In the genomic region with DNA sequence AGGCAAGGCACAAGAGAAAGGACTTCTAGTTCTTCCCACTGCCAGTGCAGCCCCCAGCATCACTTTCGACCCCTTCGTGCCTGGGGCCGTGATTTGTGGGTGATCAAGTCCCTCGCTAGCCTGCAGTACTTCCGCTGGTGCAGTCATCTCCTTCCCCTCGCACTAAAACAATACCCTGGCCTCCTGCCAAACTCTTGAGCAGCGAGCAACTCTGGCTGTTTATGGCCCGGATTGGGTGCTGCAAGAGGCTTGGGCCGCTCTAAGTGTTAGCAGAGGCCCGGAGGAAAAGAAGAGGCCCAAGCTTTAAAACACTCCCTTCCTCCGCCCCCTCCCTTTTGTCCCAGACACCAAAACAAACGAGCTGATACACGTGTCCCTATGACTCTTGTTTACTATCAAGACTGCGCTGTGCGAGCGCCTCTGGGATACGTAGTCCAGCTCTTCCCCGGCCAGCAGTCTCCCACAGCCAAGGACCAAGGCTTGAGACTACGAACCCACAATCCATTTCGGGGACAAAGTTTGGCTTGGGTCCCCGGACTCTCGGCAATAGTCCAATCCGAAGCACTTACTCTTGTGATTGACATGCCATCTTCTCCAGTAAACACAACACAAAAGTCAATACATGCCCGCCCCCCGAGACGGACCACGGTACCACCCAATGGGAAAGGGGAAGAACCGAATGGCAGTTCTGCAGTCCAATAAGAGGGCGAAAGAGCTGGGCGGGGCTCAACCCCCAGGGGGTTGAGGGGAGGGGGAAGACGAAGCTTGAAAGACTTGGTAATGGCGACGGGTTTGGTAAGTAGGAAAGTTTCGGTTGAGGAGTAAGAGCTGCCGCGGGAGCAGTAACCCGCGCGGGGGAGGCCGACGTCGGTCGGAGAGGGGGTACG, we compare ENCODE assay signal across 8 cellular contexts. TPM values are rescaled to one million over a fixed set of nuclear protein-coding genes. Genes with fewer than 3 reads are reported as not detected.
DNase-seq lines count a peak whose midpoint lies in the region; ATAC-seq and TF ChIP-seq lines count a peak whose summit lies in the region.

Gene HBP1 (plus strand): TSS at position 771 of the 887 bp plus-strand sequence. CDS start 10,891 bp downstream, outside the sequence.

- no CpG with 5 or more reads among the region's 44 CpGs for WGBS in H9 (ENCODE audit: extremely low coverage, insufficient read length, low lambda C conversion rate)

- no peaks in the 10 kb centered on the region for H4K20me1 ChIP-seq in H9 (ENCODE audit: control insufficient read depth, insufficient read depth, insufficient read length)

- H3T11ph ChIP-seq in H9 (ENCODE audit: low read length) = no peak within 1 kb of the TSS

- peak within 1 kb of the TSS; percentile 91 for H2BK12ac ChIP-seq in H9 (ENCODE audit: insufficient read length, low read depth, low read length)

- H3K23ac ChIP-seq in H9 (ENCODE audit: insufficient read length, low read depth, low read length) = no peak within 1 kb of the TSS

- H3K4me1 Mint-ChIP-seq in H9 = peaks cover 32% of the 10 kb centered on the region in 2 experiments
- peaks cover 34 to 39% of the 10 kb centered on the region in 2 donors for H3K4me1 Mint-ChIP-seq in natural killer cell treated with Interleukin-12 subunit alpha and Interleukin-12 subunit beta and Interleukin-15 and Interleukin-18, amount 100 ng/mL, for 72 hours (ENCODE audit: low read depth in 2 of 2)

- peak; percentile 92 to 93 for ATAC-seq in natural killer cell treated with Interleukin-12 subunit alpha and Interleukin-12 subunit beta and Interleukin-15 and Interleukin-18, amount 100 ng/mL, for 72 hours
- ATAC-seq in stimulated activated naive CD8-positive, alpha-beta T cell treated with anti-CD3 and anti-CD28 coated beads, Interleukin-15, Interleukin-2, amounts not matched to agents 100 U/mL and 50 U/mL, for 24 hours = peak; percentile 89

- H3K27ac ChIP-seq in H9 (ENCODE audit: insufficient read length, low read depth, low read length) = peak within 1 kb of the TSS; percentile 97

- H2BK20ac ChIP-seq in H9 (ENCODE audit: low read depth, low read length, poor library complexity, severe bottlenecking) = no peak within 1 kb of the TSS

- H2AK5ac ChIP-seq in H9 (ENCODE audit: insufficient read length, low read length) = peak within 1 kb of the TSS; percentile 44

- TF ChIP-seq CTCF in H9 (conservative IDR thresholded peaks at IDR 0.05) (no peak), fibroblast of pulmonary artery (IDR thresholded peaks at IDR 0.05; ENCODE audit: low read length, missing control alignments) (no peak)

- H3K36me3 Mint-ChIP-seq in H9 (ENCODE audit: insufficient read depth in 1 of 3, low read depth in 3 of 3) = peaks cover 0 to 5% (median 4%) of the 10 kb centered on the region in 3 experiments; a peak in 2 of 7 replicates
- no peaks in the 10 kb centered on the region for H3K36me3 Mint-ChIP-seq in natural killer cell treated with Interleukin-12 subunit alpha and Interleukin-12 subunit beta and Interleukin-15 and Interleukin-18, amount 100 ng/mL, for 72 hours

- H3K4me3 Mint-ChIP-seq in H9 = peak within 1 kb of the TSS; percentile 95 to 96
- H3K4me3 Mint-ChIP-seq in natural killer cell treated with Interleukin-12 subunit alpha and Interleukin-12 subunit beta and Interleukin-15 and Interleukin-18, amount 100 ng/mL, for 72 hours = peak within 1 kb of the TSS; percentile 93

- DNase-seq in ELF-1 (ENCODE audit: low read depth, low spot score) (peak; percentile 100), H9 (peak; percentile 100), MG63 (peak; percentile 95), SHP77 treated with DMSO at 0.1 percent for 48 hours (lab: John Stamatoyannopoulos, UW) (peak; percentile 99), fibroblast of pulmonary artery (ENCODE audit: low read depth) (peak; percentile 100)
- peak; percentile 99 for DNase-seq in activated effector memory CD4-positive, alpha-beta T cell treated with anti-CD3 and anti-CD28 coated beads, Interleukin-2, amount 50 U/mL, for 16 hours
- DNase-seq in natural killer cell treated with Interleukin-12 subunit alpha and Interleukin-12 subunit beta and Interleukin-15 and Interleukin-18, amount 100 ng/mL, for 72 hours (ENCODE audit: low spot score) = peak; percentile 99
- peak; percentile 97 for DNase-seq in stimulated activated naive CD8-positive, alpha-beta T cell treated with anti-CD3 and anti-CD28 coated beads, Interleukin-15, Interleukin-2, amounts not matched to agents 100 U/mL and 50 U/mL, for 24 hours

- H4K91ac ChIP-seq in H9 (ENCODE audit: insufficient read length, low read depth, low read length) = no peak within 1 kb of the TSS

- peak within 1 kb of the TSS; percentile 55 for H2BK5ac ChIP-seq in H9 (ENCODE audit: insufficient read length, low read length)

- no peaks in the 10 kb centered on the region for H3K9me3 ChIP-seq in H9 (ENCODE audit: control insufficient read depth, low read depth, low read length)
- H3K9me3 ChIP-seq in MG63 = no peaks in the 10 kb centered on the region

- no peaks in the 10 kb centered on the region; the same call in 1 of the 2 replicates for H3K27me3 Mint-ChIP-seq in H9 (ENCODE audit: low read depth)
- peaks cover 9 to 10% of the 10 kb centered on the region in 2 donors for H3K27me3 Mint-ChIP-seq in natural killer cell treated with Interleukin-12 subunit alpha and Interleukin-12 subunit beta and Interleukin-15 and Interleukin-18, amount 100 ng/mL, for 72 hours

- H3K27me3 ChIP-seq in H9 (ENCODE audit: insufficient read depth, low read length) = no peaks in the 10 kb centered on the region
- H3K27me3 ChIP-seq in MG63 = no peaks in the 10 kb centered on the region

- peak within 1 kb of the TSS; percentile 74 for H3K56ac ChIP-seq in H9 (ENCODE audit: insufficient read length, low read depth, low read length)

- no peak within 1 kb of the TSS for H2BK120ac ChIP-seq in H9 (ENCODE audit: low read depth, low read length, poor library complexity, severe bottlenecking)

- H3K27ac Mint-ChIP-seq in H9 = peak within 1 kb of the TSS; percentile 100
- H3K27ac Mint-ChIP-seq in natural killer cell treated with Interleukin-12 subunit alpha and Interleukin-12 subunit beta and Interleukin-15 and Interleukin-18, amount 100 ng/mL, for 72 hours = peak within 1 kb of the TSS; percentile 98 to 100

- H2AFZ ChIP-seq in H9 (ENCODE audit: low read length) = no peak within 1 kb of the TSS

- H3K4ac ChIP-seq in H9 (ENCODE audit: low read depth, low read length) = no peak within 1 kb of the TSS

- no peaks in the 10 kb centered on the region for H3K36me3 ChIP-seq in MG63

- peak within 1 kb of the TSS; percentile 97 for H3K9ac ChIP-seq in H9 (ENCODE audit: extremely low read depth, insufficient read length, low read length)

- H3K4me3 ChIP-seq in MG63 (peak within 1 kb of the TSS; percentile 77), fibroblast of pulmonary artery (replicated peaks; ENCODE audit: low read depth, low read length) (peak within 1 kb of the TSS; percentile 65)

- H3K9me3 Mint-ChIP-seq in H9 = peaks cover 0 to 3% of the 10 kb centered on the region in 2 experiments; a peak in 2 of 5 replicates
- no peaks in the 10 kb centered on the region for H3K9me3 Mint-ChIP-seq in natural killer cell treated with Interleukin-12 subunit alpha and Interleukin-12 subunit beta and Interleukin-15 and Interleukin-18, amount 100 ng/mL, for 72 hours

- H3K79me2 ChIP-seq in H9 (ENCODE audit: insufficient read depth, low read length) = peaks cover 3% of the 10 kb centered on the region; the same call in 1 of the 2 replicates

- peak within 1 kb of the TSS; percentile 94 for H3K14ac ChIP-seq in H9 (ENCODE audit: insufficient read depth, low read length)

- no peaks in the 10 kb centered on the region for H3K4me1 ChIP-seq in H9 (ENCODE audit: insufficient read depth, low read length)

- H3K18ac ChIP-seq in H9 (ENCODE audit: insufficient read length, low read depth, low read length) = peak within 1 kb of the TSS; percentile 89

- H3K79me1 ChIP-seq in H9 (ENCODE audit: insufficient read depth, low read depth, low read length, poor library complexity, severe bottlenecking) = no peaks in the 10 kb centered on the region

- no peak within 1 kb of the TSS for H2BK15ac ChIP-seq in H9 (ENCODE audit: low read depth, low read length)

- H3K23me2 ChIP-seq in H9 (ENCODE audit: insufficient read length, low read depth, low read length, poor library complexity, severe bottlenecking) = peaks cover 5% of the 10 kb centered on the region

- H4K8ac ChIP-seq in H9 (replicated peaks; ENCODE audit: insufficient read length, low read depth, low read length) = peak within 1 kb of the TSS; percentile 95

- H3K4me2 ChIP-seq in H9 (ENCODE audit: insufficient read depth, insufficient read length, low read length) = peak within 1 kb of the TSS; percentile 97

- peak within 1 kb of the TSS; percentile 91 for H4K5ac ChIP-seq in H9 (ENCODE audit: insufficient read length, low read depth, low read length)

RNA-seq across cellular contexts. Expression of gene HBP1, which starts in this region (rescaled TPM):
- total RNA-seq in H9 (2021) = 27.6 TPM in 2 replicates
- 24.0 and 26.8 TPM in 2 replicates for total RNA-seq in MG63 (2014; rRNA removed; shearing (Covaris generic); ENCODE audit: low replicate concordance)
- total RNA-seq in natural killer cell treated with Interleukin-12 subunit alpha and Interleukin-12 subunit beta and Interleukin-15 and Interleukin-18, amount 100 ng/mL, for 72 hours = 10 to 100 TPM; 24.3 to 33.7 TPM

Comparison
In these comparisons a context has a peak if more than half of its experiments do, and no peak if none do; other contexts are left out.
1. Peak in every context shown above with its lines: DNase-seq, ATAC-seq, H3K4me3 ChIP-seq and H3K27ac ChIP-seq.